In the genomic region with DNA sequence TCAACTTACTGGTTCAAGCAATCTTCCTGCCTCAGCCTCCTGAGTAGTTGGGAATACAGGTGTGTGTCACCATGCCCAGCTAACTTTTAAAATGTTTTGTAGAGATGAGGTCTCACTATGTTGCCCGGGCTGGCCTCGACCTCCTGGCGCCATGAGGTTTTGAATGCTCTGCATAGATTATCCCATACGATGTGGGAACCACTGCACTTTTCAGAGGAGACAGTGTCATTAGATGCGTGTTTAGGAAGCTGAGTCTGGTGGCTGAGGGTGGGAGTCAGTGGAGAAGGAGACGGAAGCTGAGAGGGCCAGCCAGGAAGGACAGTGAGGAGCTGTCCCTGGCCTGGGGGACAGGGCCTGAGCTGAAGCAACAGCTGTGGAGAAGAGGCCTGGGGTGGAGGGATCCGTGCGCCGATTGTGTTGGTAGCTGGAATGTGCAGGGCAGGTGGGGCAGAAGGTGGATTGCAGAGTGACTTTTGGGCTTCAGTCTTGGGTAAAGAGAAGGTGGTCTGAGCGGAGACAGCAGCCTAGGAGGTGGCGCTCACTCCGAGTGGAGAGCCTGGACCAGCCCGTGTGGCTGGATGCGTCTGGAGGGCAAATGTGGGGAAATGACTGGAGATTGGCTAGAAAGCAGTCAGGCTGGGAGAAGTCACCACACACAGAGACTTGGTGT, we compare ENCODE assay signal across 25 cellular contexts.
"Had no signal": no experiment of that assay in that cellular context is flagged by ENCODE, and none has a peak within 500 bp of the region (broad histone marks: within the 10 kb centered on the region; RNA-seq: fewer than 3 reads in every experiment).

No MANE protein-coding gene starts in this region.

- H3K4me3 ChIP-seq: body of pancreas, cardiac muscle cell, esophagus muscularis mucosa, hepatocyte, lower lobe of right lung, pancreas had no signal

- H3K4me3 Mint-ChIP-seq: activated naive CD4-positive, alpha-beta T cell treated with anti-CD3 and anti-CD28 coated beads, Interleukin-2, amount 10 ng/mL, durations not matched to agents 7 days and 5 days; activated T-cell treated with anti-CD3 and anti-CD28 coated beads, Interleukin-2, amount 50 U/mL, for 4 hours; immature natural killer cell; naive thymus-derived CD4-positive, alpha-beta T cell; T-cell had no signal

- H3K9me3 Mint-ChIP-seq: activated T-cell treated with anti-CD3 and anti-CD28 coated beads, Interleukin-2, amount 50 U/mL, for 4 hours had no signal

- H3K9me3 ChIP-seq: body of pancreas, esophagus muscularis mucosa, lower lobe of right lung, pancreas had no signal

- H3K4me1 Mint-ChIP-seq: immature natural killer cell had no signal

- H3K36me3 ChIP-seq: cardiac muscle cell, esophagus muscularis mucosa, lower lobe of right lung, pancreas had no signal

- H3K27ac ChIP-seq: body of pancreas, cardiac muscle cell, hepatocyte, lower lobe of right lung, pancreas had no signal

- H3K27me3 ChIP-seq: body of pancreas, cardiac muscle cell, esophagus muscularis mucosa, hepatocyte, pancreas had no signal

- H3K4me2 ChIP-seq: hepatocyte had no signal

- H3K4me1 ChIP-seq: lower lobe of right lung, pancreas had no signal

- FAIRE-seq: frontal cortex, pancreas had no signal

- H3K27ac Mint-ChIP-seq: activated naive CD4-positive, alpha-beta T cell treated with anti-CD3 and anti-CD28 coated beads, Interleukin-2, amount 10 ng/mL, durations not matched to agents 7 days and 5 days; immature natural killer cell had no signal

- H3K27me3 Mint-ChIP-seq: activated naive CD4-positive, alpha-beta T cell treated with anti-CD3 and anti-CD28 coated beads, Interleukin-2, amount 10 ng/mL, durations not matched to agents 7 days and 5 days; naive thymus-derived CD4-positive, alpha-beta T cell; T-cell had no signal

- DNase-seq: activated CD4-positive, alpha-beta T cell treated with anti-CD3 and anti-CD28 coated beads for 4 hours; activated CD4-positive, alpha-beta T cell treated with anti-CD3 and anti-CD28 coated beads, Interleukin-2, amount 50 U/mL, for 48 hours; activated CD8-positive, alpha-beta memory T cell treated with anti-CD3 and anti-CD28 coated beads, Interleukin-2, amount 50 U/mL, for 48 hours; activated effector memory CD4-positive, alpha-beta T cell treated with anti-CD3 and anti-CD28 coated beads, Interleukin-2, amount 50 U/mL, for 16 hours; activated naive CD4-positive, alpha-beta T cell treated with anti-CD3 and anti-CD28 coated beads, Interleukin-2, amount 10 ng/mL, durations not matched to agents 7 days and 5 days; activated T-cell treated with anti-CD3 and anti-CD28 coated beads, Interleukin-2, amount 50 U/mL, for 4 hours; amygdala; body of pancreas; effector memory CD4-positive, alpha-beta T cell; glutamatergic neuron; immature natural killer cell; lower lobe of right lung; mesendoderm; naive thymus-derived CD4-positive, alpha-beta T cell; pancreas; stimulated activated CD4-positive, alpha-beta T cell treated with anti-CD3 and anti-CD28 coated beads, Interleukin-12 subunit alpha, Interleukin-12 subunit beta, amount 100 ng/mL, for 4 hours; stimulated activated CD4-positive, alpha-beta T cell treated with anti-CD3 and anti-CD28 coated beads, Interleukin-4, amount 100 ng/mL, for 4 hours; stimulated activated naive CD8-positive, alpha-beta T cell treated with anti-CD3 and anti-CD28 coated beads, Interleukin-15, Interleukin-2, amounts not matched to agents 100 U/mL and 50 U/mL, for 24 hours; T-cell; T-helper 9 cell had no signal

- ATAC-seq: activated T-cell treated with anti-CD3 and anti-CD28 coated beads, Interleukin-2, amount 50 U/mL, for 4 hours; body of pancreas; lower lobe of right lung; naive thymus-derived CD4-positive, alpha-beta T cell; pancreas; right cardiac atrium; stimulated activated naive CD8-positive, alpha-beta T cell treated with anti-CD3 and anti-CD28 coated beads, Interleukin-15, Interleukin-2, amounts not matched to agents 100 U/mL and 50 U/mL, for 24 hours; T-cell had no signal

- H3K36me3 Mint-ChIP-seq: immature natural killer cell had no signal
